Comparison of ENCODE assay signal across 20 cellular contexts in genomic region chr5:27463446-27464149, GRCh38.
DNase-seq lines count a peak whose midpoint lies in the region; ATAC-seq lines count a peak whose summit lies in the region.
"Had no signal": no experiment of that assay in that cellular context is flagged by ENCODE, and none has a peak within 500 bp of the region (broad histone marks: within the 10 kb centered on the region; RNA-seq: fewer than 3 reads in every experiment).

No MANE protein-coding gene starts in this region.

- H3K18ac ChIP-seq in neuronal stem cell (ENCODE audit: low read length) = no peak overlapping the region

- no peak overlapping the region for H2BK15ac ChIP-seq in neuronal stem cell (ENCODE audit: low read length)

- H4K91ac ChIP-seq in neuronal stem cell (ENCODE audit: low read depth, low read length, poor library complexity) = no peak overlapping the region

- H3K4ac ChIP-seq in neuronal stem cell (ENCODE audit: low read length) = no peak overlapping the region

- no peak overlapping the region for H4K8ac ChIP-seq in neuronal stem cell (ENCODE audit: low read depth, low read length)

- H3K9me3 ChIP-seq in neuronal stem cell (replicated peaks in 1 of 2; ENCODE audit: control insufficient read depth in 2 of 2, insufficient read depth in 1 of 2, low read depth in 1 of 2, low read length in 2 of 2) = peaks cover 0 to 6% of the 10 kb centered on the region in 2 donors
- H3K9me3 ChIP-seq: A549 had no signal

- no peak overlapping the region for H2BK12ac ChIP-seq in neuronal stem cell (ENCODE audit: low read length)

- peak overlapping the region; percentile 64 for H2AFZ ChIP-seq in neuronal stem cell (ENCODE audit: low read length)

- WGBS in neuronal stem cell (ENCODE audit: extremely low coverage in 2 of 2, insufficient read length in 2 of 2, insufficient replicate concordance in 1 of 2), 2 donors = no CpG with 5 or more reads among the region's 8 CpGs

- H2BK120ac ChIP-seq in neuronal stem cell (ENCODE audit: low read depth, low read length) = no peak overlapping the region

- H3K4me3 ChIP-seq in neuronal stem cell (ENCODE audit: low read length in 2 of 2) = no peak overlapping the region
- H3K4me3 ChIP-seq: A549, GM12878 had no signal

- peaks cover 0 to 6% of the 10 kb centered on the region in 2 donors for H3K4me1 ChIP-seq in neuronal stem cell (ENCODE audit: control insufficient read depth in 2 of 2, insufficient read depth in 1 of 2, low read depth in 1 of 2, low read length in 2 of 2)
- H3K4me1 ChIP-seq: A549 had no signal

- no peak overlapping the region for H3K14ac ChIP-seq in neuronal stem cell (ENCODE audit: low read length)

- DNase-seq in SIG-M5 treated with dmso at 0.1 percent for 504 hours (lab: John Stamatoyannopoulos, UW; ENCODE audit: unreplicated experiment) = peak; percentile 84
- no peak for DNase-seq in SIG-M5 (lab: John Stamatoyannopoulos, UW)
- DNase-seq in SK-N-DZ (ENCODE audit: low spot score) = peak; percentile 21
- no peak for DNase-seq in neuronal stem cell (ENCODE audit: low spot score)
- no peak for DNase-seq in left lobe of liver (ENCODE audit: low spot score)
- DNase-seq: C1 segment of cervical spinal cord; CD4-positive, CD25-positive, alpha-beta regulatory T cell; CD8-positive, alpha-beta memory T cell; COR-L47; DMS 273 treated with DMSO at 0.1 percent for 48 hours; DMS53; DND-41; EL; GOT3; H9 had no signal

- H3K23ac ChIP-seq in neuronal stem cell (ENCODE audit: low read depth, low read length, poor library complexity) = no peak overlapping the region

- no peak overlapping the region for H3K27ac ChIP-seq in neuronal stem cell (replicated peaks; ENCODE audit: low read length)
- H3K27ac ChIP-seq: 22Rv1, A549 had no signal

- H3K4me2 ChIP-seq in neuronal stem cell (ENCODE audit: insufficient read depth, low read length, poor library complexity, severe bottlenecking) = no peak overlapping the region
- H3K4me2 ChIP-seq: A549 had no signal

- no peaks in the 10 kb centered on the region for H3K79me1 ChIP-seq in neuronal stem cell (ENCODE audit: low read depth, low read length)

- H2BK5ac ChIP-seq in neuronal stem cell (ENCODE audit: low read length) = no peak overlapping the region

- no peaks in the 10 kb centered on the region for H3K27me3 ChIP-seq in neuronal stem cell (ENCODE audit: control insufficient read depth in 3 of 3, insufficient read depth in 3 of 3, low read depth in 1 of 3, low read length in 3 of 3)

- ATAC-seq in HG03159 (IDR thresholded peaks at IDR 0.05; ENCODE audit: unreplicated experiment) (no peak), left lobe of liver (no peak), HG02981 (IDR thresholded peaks at IDR 0.05; ENCODE audit: unreplicated experiment) (no peak)
- ATAC-seq: GM12878 had no signal

- H2AK5ac ChIP-seq in neuronal stem cell (ENCODE audit: low read depth, low read length) = no peak overlapping the region

- no peaks in the 10 kb centered on the region for H3K36me3 ChIP-seq in neuronal stem cell (replicated peaks in 1 of 2; ENCODE audit: control insufficient read depth in 2 of 2, insufficient read depth in 2 of 2, low read length in 2 of 2)

- H3K9ac ChIP-seq in neuronal stem cell (ENCODE audit: low read depth, low read length, poor library complexity) = no peak overlapping the region

Comparison
In these comparisons a context has a peak if more than half of its experiments do, and no peak if none do; other contexts are left out.
1. DNase-seq: peak in SIG-M5 treated with dmso at 0.1 percent for 504 hours (single experiment) and SK-N-DZ (single experiment); none in SIG-M5 (single experiment), neuronal stem cell (single experiment) and left lobe of liver (single experiment).